Comparison of ENCODE assay signal across 8 cellular contexts in genomic region chr6:43817192-43817591, GRCh38. TPM values are rescaled to one million over a fixed set of nuclear protein-coding genes. Genes with fewer than 3 reads are reported as not detected.
DNase-seq lines count a peak whose midpoint lies in the region; ATAC-seq and TF ChIP-seq lines count a peak whose summit lies in the region.

No MANE protein-coding gene starts in this region.

- TF ChIP-seq CTCF in astrocyte of the cerebellum (IDR thresholded peaks at IDR 0.05; ENCODE audit: low read depth, low read length, missing control alignments) = peak; percentile 19
- no peak for TF ChIP-seq CTCF in mucosa of descending colon (IDR thresholded peaks at IDR 0.05)

- H3K4me1 ChIP-seq in mucosa of descending colon (ENCODE audit: low read depth) = peaks cover 36% of the 10 kb centered on the region

- intact Hi-C loops in mucosa of descending colon (cut with DNase I, micrococcal nuclease) = no loop called here

- no peaks in the 10 kb centered on the region for H3K9me3 ChIP-seq in mucosa of descending colon

- ATAC-seq in mucosa of descending colon (peak; percentile 41), HG03520 (IDR thresholded peaks at IDR 0.05; ENCODE audit: unreplicated experiment) (no peak), GM21447 (IDR thresholded peaks at IDR 0.05; ENCODE audit: unreplicated experiment) (no peak), GM18517 (IDR thresholded peaks at IDR 0.05; ENCODE audit: unreplicated experiment) (no peak)

- DNase-seq in DMS 273 (lab: John Stamatoyannopoulos, UW; ENCODE audit: unreplicated experiment) = peak; percentile 64
- DNase-seq in DMS 273 treated with DMSO at 0.1 percent for 48 hours (lab: John Stamatoyannopoulos, UW) = no peak
- DNase-seq in NCI-H82 (lab: John Stamatoyannopoulos, UW) = peak; percentile 70
- no peak for DNase-seq in astrocyte of the cerebellum (ENCODE audit: low read depth)
- peak in 2 of 3 donors; percentile 62 to 71 for DNase-seq in mucosa of descending colon

- no peaks in the 10 kb centered on the region for H3K36me3 ChIP-seq in mucosa of descending colon (ENCODE audit: low read depth)

- in situ Hi-C loops in astrocyte of the cerebellum (cut with HindIII; ENCODE audit: low sequenced_read_pairs) = loop anchor here (5.0 kb wide), 2 partner anchors 40 to 100 kb away; no protein-coding TSS in a partner anchor

- H3K4me3 ChIP-seq in astrocyte of the cerebellum (ENCODE audit: low read depth, low read length) (no peak overlapping the region), mucosa of descending colon (no peak overlapping the region)

RNA-seq across cellular contexts. Expression of gene VEGFA, which starts 47.2 kb away (rescaled TPM):
- total RNA-seq in mucosa of descending colon = 100 to 1,000 TPM in 1 of 3 donors, 10 to 100 TPM in 2; 89.4 to 165 (median 94.7) TPM

Comparison
In these comparisons a context has a peak if more than half of its experiments do, and no peak if none do; other contexts are left out.
1. DNase-seq: peak in DMS 273 (single experiment), NCI-H82 (single experiment) and mucosa of descending colon (2 of 3); none in DMS 273 treated with DMSO at 0.1 percent for 48 hours (single experiment) and astrocyte of the cerebellum (single experiment).